17 cellular contexts compared by ENCODE assay signal in genomic region chr1:3741566-3742438, GRCh38. TPM values are rescaled to one million over a fixed set of nuclear protein-coding genes. Genes with fewer than 3 reads are reported as not detected.
"Had no signal": no experiment of that assay in that cellular context is flagged by ENCODE, and none has a peak within 500 bp of the region (broad histone marks: within the 10 kb centered on the region; RNA-seq: fewer than 3 reads in every experiment).

No MANE protein-coding gene starts in this region.

- H3K27me3 ChIP-seq: ascending aorta, hepatocyte had no signal

- H3K4me2 ChIP-seq: hepatocyte had no signal

- DNase-seq: activated CD4-positive, alpha-beta T cell treated with anti-CD3 and anti-CD28 coated beads for 4 hours; erythroblast; islet precursor cell; stimulated activated CD4-positive, alpha-beta T cell treated with anti-CD3 and anti-CD28 coated beads, Interleukin-4, amount 100 ng/mL, for 1 hour; stimulated activated naive CD4-positive, alpha-beta T cell; T-helper 17 cell; trophoblast cell had no signal

- H3K9me3 Mint-ChIP-seq: nephron had no signal

- H3K9me3 ChIP-seq: ascending aorta had no signal

- H3K4me3 ChIP-seq: ascending aorta, hepatocyte had no signal

- H3K4me1 ChIP-seq: ascending aorta had no signal

- H3K27me3 Mint-ChIP-seq: T-helper 17 cell had no signal

- ATAC-seq: left lobe of liver, T-helper 17 cell had no signal

- H3K27ac ChIP-seq: ascending aorta, hepatocyte had no signal

- H3K27ac Mint-ChIP-seq: nephron, T-helper 17 cell had no signal

- H2AFZ ChIP-seq: hepatocyte had no signal

- H3K4me3 Mint-ChIP-seq: nephron, T-helper 17 cell had no signal

RNA-seq across cellular contexts. Expression of gene CCDC27, which starts 10.4 kb away (rescaled TPM):
- total RNA-seq: ascending aorta, bronchial epithelial cell, cerebellum, dermis microvascular lymphatic vessel endothelial cell, left lobe of liver, osteocyte, pulmonary artery endothelial cell, subcutaneous adipose tissue, T-helper 17 cell had no signal

RNA-seq across cellular contexts. Expression of gene SMIM1, which starts 30.7 kb away (rescaled TPM):
- total RNA-seq: ascending aorta, bronchial epithelial cell had no signal
